ENCODE assay signal across 2 cellular contexts in genomic region chr10:95346715-95347401, GRCh38.
TF ChIP-seq lines count a peak whose summit lies in the region.

No MANE protein-coding gene starts in this region.

TF ChIP-seq in HepG2, 621 proteins besides CTCF, POLR2A, EP300 and RAD21 (continues in another document):
- TF ChIP-seq STAG1 (CRISPR knock-in tag; IDR thresholded peaks at IDR 0.05) (0 out of 2 replicates have a peak, but pooled peaks have one; percentile 1), BRF2 (CRISPR knock-in tag; IDR thresholded peaks at IDR 0.05) (no peak), ATF1 (CRISPR knock-in tag; IDR thresholded peaks at IDR 0.05) (peak; percentile 45; the same call in 1 of the 2 replicates), HDAC2 (CRISPR knock-in tag; IDR thresholded peaks at IDR 0.05) (peak; percentile 96), PHF21A (CRISPR knock-in tag; IDR thresholded peaks at IDR 0.05) (peak; percentile 73), CEBPB (IDR thresholded peaks at IDR 0.05; ENCODE audit: borderline replicate concordance, low read depth, low read length) (peak; percentile 60; the same call in 1 of the 2 replicates), HOXD1 (CRISPR knock-in tag; IDR thresholded peaks at IDR 0.05) (peak; percentile 75), MXD4 (CRISPR knock-in tag; IDR thresholded peaks at IDR 0.05) (0 out of 2 replicates have a peak, but pooled peaks have one; percentile 36), NRL (CRISPR knock-in tag; IDR thresholded peaks at IDR 0.05; ENCODE audit: borderline replicate concordance) (no peak), ZNF761 (CRISPR knock-in tag; conservative IDR thresholded peaks at IDR 0.05) (no peak), ATF7 (IDR thresholded peaks at IDR 0.05) (peak; percentile 70), ATF7 (CRISPR knock-in tag; IDR thresholded peaks at IDR 0.05) (no peak), RFXANK (CRISPR knock-in tag; IDR thresholded peaks at IDR 0.05) (no peak), ELF3 (CRISPR knock-in tag; IDR thresholded peaks at IDR 0.05) (peak; percentile 91), LCORL (IDR thresholded peaks at IDR 0.05) (peak; percentile 94), LCORL (CRISPR knock-in tag; IDR thresholded peaks at IDR 0.05) (peak; percentile 97), GATA4 (IDR thresholded peaks at IDR 0.05; ENCODE audit: borderline replicate concordance, low read depth) (peak; percentile 89), KDM4B (CRISPR knock-in tag; IDR thresholded peaks at IDR 0.05) (peak; percentile 30; the same call in 1 of the 2 replicates), MED1 (CRISPR knock-in tag; IDR thresholded peaks at IDR 0.05) (peak; percentile 94), TBL1XR1 (IDR thresholded peaks at IDR 0.05; ENCODE audit: borderline replicate concordance, low read length, partially characterized antibody) (peak; percentile 88), KMT2B (CRISPR knock-in tag; IDR thresholded peaks at IDR 0.05) (peak; percentile 38; the same call in 1 of the 2 replicates), ZKSCAN5 (CRISPR knock-in tag; IDR thresholded peaks at IDR 0.05) (peak; percentile 85), TEAD3 (CRISPR knock-in tag; optimal IDR thresholded peaks at IDR 0.05; ENCODE audit: borderline replicate concordance) (peak; percentile 100), ZSCAN25 (CRISPR knock-in tag; IDR thresholded peaks at IDR 0.05) (peak; percentile 74), SALL1 (CRISPR knock-in tag; IDR thresholded peaks at IDR 0.05) (peak; percentile 88), ARID2 (CRISPR knock-in tag; IDR thresholded peaks at IDR 0.05; ENCODE audit: borderline replicate concordance) (no peak), ATF3 (CRISPR knock-in tag; IDR thresholded peaks at IDR 0.05) (peak; percentile 70)
- TF ChIP-seq, protein P1, sequence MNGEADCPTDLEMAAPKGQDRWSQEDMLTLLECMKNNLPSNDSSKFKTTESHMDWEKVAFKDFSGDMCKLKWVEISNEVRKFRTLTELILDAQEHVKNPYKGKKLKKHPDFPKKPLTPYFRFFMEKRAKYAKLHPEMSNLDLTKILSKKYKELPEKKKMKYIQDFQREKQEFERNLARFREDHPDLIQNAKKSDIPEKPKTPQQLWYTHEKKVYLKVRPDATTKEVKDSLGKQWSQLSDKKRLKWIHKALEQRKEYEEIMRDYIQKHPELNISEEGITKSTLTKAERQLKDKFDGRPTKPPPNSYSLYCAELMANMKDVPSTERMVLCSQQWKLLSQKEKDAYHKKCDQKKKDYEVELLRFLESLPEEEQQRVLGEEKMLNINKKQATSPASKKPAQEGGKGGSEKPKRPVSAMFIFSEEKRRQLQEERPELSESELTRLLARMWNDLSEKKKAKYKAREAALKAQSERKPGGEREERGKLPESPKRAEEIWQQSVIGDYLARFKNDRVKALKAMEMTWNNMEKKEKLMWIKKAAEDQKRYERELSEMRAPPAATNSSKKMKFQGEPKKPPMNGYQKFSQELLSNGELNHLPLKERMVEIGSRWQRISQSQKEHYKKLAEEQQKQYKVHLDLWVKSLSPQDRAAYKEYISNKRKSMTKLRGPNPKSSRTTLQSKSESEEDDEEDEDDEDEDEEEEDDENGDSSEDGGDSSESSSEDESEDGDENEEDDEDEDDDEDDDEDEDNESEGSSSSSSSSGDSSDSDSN (CRISPR knock-in tag; IDR thresholded peaks at IDR 0.05): peak; percentile 28; the same call in 1 of the 2 replicates
- TF ChIP-seq, protein P2, sequence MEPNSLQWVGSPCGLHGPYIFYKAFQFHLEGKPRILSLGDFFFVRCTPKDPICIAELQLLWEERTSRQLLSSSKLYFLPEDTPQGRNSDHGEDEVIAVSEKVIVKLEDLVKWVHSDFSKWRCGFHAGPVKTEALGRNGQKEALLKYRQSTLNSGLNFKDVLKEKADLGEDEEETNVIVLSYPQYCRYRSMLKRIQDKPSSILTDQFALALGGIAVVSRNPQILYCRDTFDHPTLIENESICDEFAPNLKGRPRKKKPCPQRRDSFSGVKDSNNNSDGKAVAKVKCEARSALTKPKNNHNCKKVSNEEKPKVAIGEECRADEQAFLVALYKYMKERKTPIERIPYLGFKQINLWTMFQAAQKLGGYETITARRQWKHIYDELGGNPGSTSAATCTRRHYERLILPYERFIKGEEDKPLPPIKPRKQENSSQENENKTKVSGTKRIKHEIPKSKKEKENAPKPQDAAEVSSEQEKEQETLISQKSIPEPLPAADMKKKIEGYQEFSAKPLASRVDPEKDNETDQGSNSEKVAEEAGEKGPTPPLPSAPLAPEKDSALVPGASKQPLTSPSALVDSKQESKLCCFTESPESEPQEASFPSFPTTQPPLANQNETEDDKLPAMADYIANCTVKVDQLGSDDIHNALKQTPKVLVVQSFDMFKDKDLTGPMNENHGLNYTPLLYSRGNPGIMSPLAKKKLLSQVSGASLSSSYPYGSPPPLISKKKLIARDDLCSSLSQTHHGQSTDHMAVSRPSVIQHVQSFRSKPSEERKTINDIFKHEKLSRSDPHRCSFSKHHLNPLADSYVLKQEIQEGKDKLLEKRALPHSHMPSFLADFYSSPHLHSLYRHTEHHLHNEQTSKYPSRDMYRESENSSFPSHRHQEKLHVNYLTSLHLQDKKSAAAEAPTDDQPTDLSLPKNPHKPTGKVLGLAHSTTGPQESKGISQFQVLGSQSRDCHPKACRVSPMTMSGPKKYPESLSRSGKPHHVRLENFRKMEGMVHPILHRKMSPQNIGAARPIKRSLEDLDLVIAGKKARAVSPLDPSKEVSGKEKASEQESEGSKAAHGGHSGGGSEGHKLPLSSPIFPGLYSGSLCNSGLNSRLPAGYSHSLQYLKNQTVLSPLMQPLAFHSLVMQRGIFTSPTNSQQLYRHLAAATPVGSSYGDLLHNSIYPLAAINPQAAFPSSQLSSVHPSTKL (CRISPR knock-in tag; IDR thresholded peaks at IDR 0.05): peak; percentile 97

TF ChIP-seq in K562, 482 proteins besides CTCF, POLR2A, EP300 and RAD21:
- TF ChIP-seq ATF7 (IDR thresholded peaks at IDR 0.05) (peak; percentile 52; the same call in 1 of the 2 replicates), NELFE (IDR thresholded peaks at IDR 0.05; ENCODE audit: insufficient read depth, insufficient read length) (no peak), CTBP1 (IDR thresholded peaks at IDR 0.05; ENCODE audit: borderline replicate concordance) (0 out of 2 replicates have a peak, but pooled peaks have one; percentile 29), C11orf30 (IDR thresholded peaks at IDR 0.05; ENCODE audit: low read depth) (peak; percentile 5; the same call in 1 of the 2 replicates), FOSL1 (tag; conservative IDR thresholded peaks at IDR 0.05) (no peak), ATF3 (IDR thresholded peaks at IDR 0.05) (peak; percentile 42; the same call in 1 of the 2 replicates), ATF3 (CRISPR knock-in tag; conservative IDR thresholded peaks at IDR 0.05) (no peak), ZNF23 (CRISPR knock-in tag; IDR thresholded peaks at IDR 0.05) (no peak), CEBPG (CRISPR knock-in tag; IDR thresholded peaks at IDR 0.05) (no peak; the same call in 1 of the 2 replicates), CEBPG (tag; conservative IDR thresholded peaks at IDR 0.05 in 1 of 2, IDR thresholded peaks at IDR 0.05 in 1 of 2) (peak in 1 of 2 experiments; percentile 55; a peak in 2 of 4 replicates), NR2F6 (CRISPR knock-in tag; IDR thresholded peaks at IDR 0.05) (no peak), NR4A1 (CRISPR knock-in tag; IDR thresholded peaks at IDR 0.05) (no peak), NR4A1 (tag; IDR thresholded peaks at IDR 0.05) (no peak), MYC (IDR thresholded peaks at IDR 0.05; ENCODE audit: low read depth, low read length) (no peak), MYC (CRISPR knock-in tag; IDR thresholded peaks at IDR 0.05; ENCODE audit: borderline replicate concordance, low read depth) (no peak)
- TF ChIP-seq, protein P3, sequence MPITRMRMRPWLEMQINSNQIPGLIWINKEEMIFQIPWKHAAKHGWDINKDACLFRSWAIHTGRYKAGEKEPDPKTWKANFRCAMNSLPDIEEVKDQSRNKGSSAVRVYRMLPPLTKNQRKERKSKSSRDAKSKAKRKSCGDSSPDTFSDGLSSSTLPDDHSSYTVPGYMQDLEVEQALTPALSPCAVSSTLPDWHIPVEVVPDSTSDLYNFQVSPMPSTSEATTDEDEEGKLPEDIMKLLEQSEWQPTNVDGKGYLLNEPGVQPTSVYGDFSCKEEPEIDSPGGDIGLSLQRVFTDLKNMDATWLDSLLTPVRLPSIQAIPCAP (CRISPR knock-in tag; IDR thresholded peaks at IDR 0.05; ENCODE audit: borderline replicate concordance): no peak
